9 cellular contexts compared by ENCODE assay signal in the genomic region with DNA sequence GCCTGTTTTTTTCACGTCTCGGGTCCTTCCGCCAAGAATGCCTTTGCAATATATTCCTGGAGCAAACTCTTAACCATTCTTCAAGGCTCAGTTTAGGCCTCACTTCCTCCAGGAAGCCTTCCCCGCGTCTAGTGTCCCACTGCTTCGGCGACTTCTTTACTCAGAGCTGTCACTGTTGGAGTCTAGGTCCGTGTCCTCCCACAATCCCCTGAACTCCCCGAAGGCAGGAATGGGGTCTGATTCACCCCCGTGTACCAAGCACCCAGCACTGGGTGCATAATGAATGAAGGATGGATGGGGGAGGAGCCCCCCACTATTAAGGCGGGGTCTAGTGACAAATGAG. TPM values are rescaled to one million over a fixed set of nuclear protein-coding genes. Genes with fewer than 3 reads are reported as not detected.
DNase-seq lines count a peak whose midpoint lies in the region; ATAC-seq and TF ChIP-seq lines count a peak whose summit lies in the region.
"Had no signal": no experiment of that assay in that cellular context is flagged by ENCODE, and none has a peak within 500 bp of the region (broad histone marks: within the 10 kb centered on the region; RNA-seq: fewer than 3 reads in every experiment).

No MANE protein-coding gene starts in this region.

- H4K20me1 ChIP-seq in OCI-LY7 (ENCODE audit: insufficient read depth, low read length): no peaks in the 10 kb centered on the region

- peaks cover 11% of the 10 kb centered on the region for H3K27me3 Mint-ChIP-seq in CD8-positive, alpha-beta T cell (ENCODE audit: low read depth)

- TF ChIP-seq CTCF in CD8-positive, alpha-beta T cell (IDR thresholded peaks at IDR 0.05): no peak
- TF ChIP-seq CTCF in OCI-LY7 (conservative IDR thresholded peaks at IDR 0.05; ENCODE audit: low read length): no peak
- TF ChIP-seq CTCF in esophagus muscularis mucosa (IDR thresholded peaks at IDR 0.05): no peak
- TF ChIP-seq CTCF in prostate gland (IDR thresholded peaks at IDR 0.05): no peak
- TF ChIP-seq CTCF in GM20000 (IDR thresholded peaks at IDR 0.05; ENCODE audit: extremely low read depth, missing control alignments): no peak

- no peaks in the 10 kb centered on the region for H3K9me3 Mint-ChIP-seq in CD8-positive, alpha-beta T cell

- no peaks in the 10 kb centered on the region for H3K79me2 ChIP-seq in OCI-LY7 (ENCODE audit: insufficient read depth, low read depth, low read length)

- H3K27me3 ChIP-seq in CD8-positive, alpha-beta T cell (ENCODE audit: insufficient read depth, low read length): no peaks in the 10 kb centered on the region
- H3K27me3 ChIP-seq in esophagus muscularis mucosa (no peaks in the 10 kb centered on the region), prostate gland (replicated peaks; ENCODE audit: insufficient read depth) (no peaks in the 10 kb centered on the region)

- no peaks in the 10 kb centered on the region for H3K9me3 ChIP-seq in CD8-positive, alpha-beta T cell (ENCODE audit: low read length)
- H3K9me3 ChIP-seq in OCI-LY7 (ENCODE audit: low read length) (no peaks in the 10 kb centered on the region), esophagus muscularis mucosa (no peaks in the 10 kb centered on the region), prostate gland (no peaks in the 10 kb centered on the region)

- DNase-seq in CD8-positive, alpha-beta T cell: no peak
- DNase-seq in OCI-LY7 (ENCODE audit: low spot score): no peak
- DNase-seq in esophagus muscularis mucosa (ENCODE audit: extremely low spot score): no peak
- no peak for DNase-seq in prostate gland (ENCODE audit: low spot score)
- DNase-seq in COLO829 (ENCODE audit: low spot score): no peak
- DNase-seq in GM20000 (ENCODE audit: low spot score): no peak

- intact Hi-C loops in CD8-positive, alpha-beta T cell (cut with DNase I, micrococcal nuclease): loop anchor here (1.0 to 2.0 kb wide), 4 partner anchors 9 to 44 kb away; a partner anchor contains a TSS
- intact Hi-C loops in OCI-LY7 (cut with micrococcal nuclease; ENCODE audit: unreplicated experiment): loop anchor here (1.0 to 10.0 kb wide), 3 partner anchors 23 to 229 kb away; no protein-coding TSS in a partner anchor
- intact Hi-C loops in esophagus muscularis mucosa (cut with DNase I): no loop called here
- intact Hi-C loops in prostate gland (cut with DNase I): no loop called here

- no peak overlapping the region for H3K4me3 Mint-ChIP-seq in CD8-positive, alpha-beta T cell

- no peaks in the 10 kb centered on the region for H3K36me3 Mint-ChIP-seq in CD8-positive, alpha-beta T cell

- H3K4me1 Mint-ChIP-seq in CD8-positive, alpha-beta T cell (ENCODE audit: low read depth): peaks cover 20% of the 10 kb centered on the region

- peak overlapping the region; percentile 84 for H3K27ac ChIP-seq in CD8-positive, alpha-beta T cell (ENCODE audit: low read depth, low read length)
- H3K27ac ChIP-seq in OCI-LY7 (ENCODE audit: low read depth, low read length, poor library complexity, severe bottlenecking): no peak overlapping the region
- H3K27ac ChIP-seq in esophagus muscularis mucosa (replicated peaks in 1 of 4): peak overlapping the region; percentile 94 to 95 (median 94)
- H3K27ac ChIP-seq in prostate gland: peak overlapping the region; percentile 98

- POLR2A ChIA-PET in CD8-positive, alpha-beta T cell (lab: Charles Lee): interaction anchor here (0.9 to 1.0 kb wide), 2 partner anchors 14 to 23 kb away, joined by 3 read pairs; no protein-coding TSS in a partner anchor
- POLR2A ChIA-PET in OCI-LY7 (lab: Charles Lee): interaction anchor here (1.1 kb wide), 1 partner anchor 44 kb away, joined by 3 read pairs; a partner anchor contains a TSS

- BruUV-seq in OCI-LY7 (replicated peaks; lab: Mats Ljungman, UMichigan): no TSS peak

- H2AFZ ChIP-seq in OCI-LY7 (ENCODE audit: low read length): peak overlapping the region; percentile 66; the same call in 1 of the 2 replicates

- TF ChIP-seq POLR2A in esophagus muscularis mucosa (IDR thresholded peaks at IDR 0.05; ENCODE audit: low read depth): no peak
- no peak for TF ChIP-seq POLR2A in prostate gland (IDR thresholded peaks at IDR 0.05)

- H3K9me2 ChIP-seq in OCI-LY7 (ENCODE audit: insufficient read depth, low read length): no peaks in the 10 kb centered on the region

- H3K4me2 ChIP-seq in OCI-LY7 (ENCODE audit: low read length): peak overlapping the region; percentile 92

- peak overlapping the region; percentile 76 for H3K4me3 ChIP-seq in CD8-positive, alpha-beta T cell (ENCODE audit: low read depth, low read length)
- H3K4me3 ChIP-seq in OCI-LY7 (ENCODE audit: low read depth, low read length, poor library complexity, severe bottlenecking) (peak overlapping the region; percentile 79), esophagus muscularis mucosa (peak overlapping the region; percentile 70 to 92 (median 72)), prostate gland (peak overlapping the region; percentile 70 to 82)

- H3K27ac Mint-ChIP-seq in CD8-positive, alpha-beta T cell: no peak overlapping the region

- WGBS in esophagus muscularis mucosa: 8% methylated on average over 11 of the region's 11 CpGs
- WGBS in prostate gland: 9% methylated on average over 11 of the region's 11 CpGs

- no peak for ATAC-seq in CD8-positive, alpha-beta T cell
- ATAC-seq in GM18511 (IDR thresholded peaks at IDR 0.05; ENCODE audit: unreplicated experiment) (no peak), GM19035 (IDR thresholded peaks at IDR 0.05; ENCODE audit: unreplicated experiment) (no peak)

- CTCF ChIA-PET in CD8-positive, alpha-beta T cell (lab: Charles Lee): interaction anchor here (1.3 to 8.5 kb wide), 4 partner anchors 21 to 207 kb away, joined by 4 to 80 read pairs (median 10); no protein-coding TSS in a partner anchor
- CTCF ChIA-PET in OCI-LY7 (lab: Charles Lee; ENCODE audit: unreplicated experiment): no interaction called here

- H3K36me3 ChIP-seq in CD8-positive, alpha-beta T cell (ENCODE audit: insufficient read depth, low read length): no peaks in the 10 kb centered on the region
- H3K36me3 ChIP-seq in OCI-LY7 (ENCODE audit: insufficient read depth, low read length) (no peaks in the 10 kb centered on the region), esophagus muscularis mucosa (no peaks in the 10 kb centered on the region), prostate gland (no peaks in the 10 kb centered on the region)

- TF ChIP-seq EP300 in esophagus muscularis mucosa (IDR thresholded peaks at IDR 0.05): no peak

- peaks cover 24% of the 10 kb centered on the region for H3K4me1 ChIP-seq in CD8-positive, alpha-beta T cell (ENCODE audit: insufficient read depth, low read length)
- H3K4me1 ChIP-seq in OCI-LY7 (ENCODE audit: insufficient read depth, low read length, poor library complexity, severe bottlenecking) (peaks cover 19% of the 10 kb centered on the region), esophagus muscularis mucosa (peaks cover 31 to 69% (median 61%) of the 10 kb centered on the region in 4 donors), prostate gland (replicated peaks) (peaks cover 14% of the 10 kb centered on the region)

RNA-seq across cellular contexts. Expression of a gene that starts 0.5 kb away (rescaled TPM):
- 1 to 10 TPM; 7.7 to 8.0 TPM for total RNA-seq in CD8-positive, alpha-beta T cell
- total RNA-seq in OCI-LY7 (2014; rRNA removed; shearing (Covaris generic)): 18.0 and 22.9 TPM in 2 replicates
- 39.6 and 42.3 TPM in 2 replicates for total RNA-seq in OCI-LY7 (2022)
- 10 to 100 TPM in 2 of 4 donors, 1 to 10 TPM in 2; 7.8 to 17.7 (median 11.2) TPM for total RNA-seq in esophagus muscularis mucosa
- 10 to 100 TPM; 13.9 to 28.9 TPM for total RNA-seq in prostate gland

RNA-seq across cellular contexts. Expression of a gene that starts 6.7 kb away (rescaled TPM):
- total RNA-seq in CD8-positive, alpha-beta T cell: not detected
- total RNA-seq in OCI-LY7 (2014; rRNA removed; shearing (Covaris generic)): not detected in 2 replicates
- not detected in 2 replicates for total RNA-seq in OCI-LY7 (2022)
- 1 to 10 TPM; 1.2 to 4.0 (median 2.1) TPM for total RNA-seq in esophagus muscularis mucosa
- total RNA-seq in prostate gland: 1 to 10 TPM; 1.1 to 8.2 TPM
- total RNA-seq: NCI-H460 had no signal

RNA-seq across cellular contexts. Expression of a gene that starts 8.7 kb away (rescaled TPM):
- total RNA-seq in CD8-positive, alpha-beta T cell: 10 to 100 TPM; 61.9 to 63.8 TPM
- 139 and 157 TPM in 2 replicates for total RNA-seq in OCI-LY7 (2014; rRNA removed; shearing (Covaris generic))
- total RNA-seq in OCI-LY7 (2022) (108 and 124 TPM in 2 replicates), esophagus muscularis mucosa (10 to 100 TPM; 54.8 to 96.9 (median 93.1) TPM), prostate gland (100 to 1,000 TPM in 1 of 2 donors, 10 to 100 TPM in 1; 91.6 to 105 TPM)

RNA-seq across cellular contexts. Expression of a gene that starts 12.9 kb away (rescaled TPM):
- under 1 TPM; 0.36 to 0.71 TPM for total RNA-seq in CD8-positive, alpha-beta T cell
- total RNA-seq in OCI-LY7 (2014; rRNA removed; shearing (Covaris generic)): 1.1 and 2.2 TPM in 2 replicates
- total RNA-seq in OCI-LY7 (2022) (4.1 and 4.4 TPM in 2 replicates), esophagus muscularis mucosa (10 to 100 TPM; 40.6 to 58.2 (median 45.4) TPM), prostate gland (100 to 1,000 TPM in 1 of 2 donors, 10 to 100 TPM in 1; 60.8 to 129 TPM)

RNA-seq across cellular contexts. Expression of a gene that starts 15.7 kb away (rescaled TPM):
- 1 to 10 TPM; 1.3 to 1.6 TPM for total RNA-seq in CD8-positive, alpha-beta T cell
- 7.7 and 7.8 TPM in 2 replicates for total RNA-seq in OCI-LY7 (2014; rRNA removed; shearing (Covaris generic))
- total RNA-seq in OCI-LY7 (2022) (7.6 and 9.0 TPM in 2 replicates), esophagus muscularis mucosa (under 1 TPM; 0.33 to 0.83 (median 0.60) TPM), prostate gland (10 to 100 TPM; 24.8 to 36.7 TPM)

Comparison
In these comparisons a context has a peak if more than half of its experiments do, and no peak if none do; other contexts are left out.
1. intact Hi-C loops: an anchor here in CD8-positive, alpha-beta T cell (1.0 to 2.0 kb wide) and OCI-LY7 (1.0 to 10.0 kb wide); none called in esophagus muscularis mucosa and prostate gland.